Comparison of ENCODE assay signal across 1 cellular context in the genomic region with DNA sequence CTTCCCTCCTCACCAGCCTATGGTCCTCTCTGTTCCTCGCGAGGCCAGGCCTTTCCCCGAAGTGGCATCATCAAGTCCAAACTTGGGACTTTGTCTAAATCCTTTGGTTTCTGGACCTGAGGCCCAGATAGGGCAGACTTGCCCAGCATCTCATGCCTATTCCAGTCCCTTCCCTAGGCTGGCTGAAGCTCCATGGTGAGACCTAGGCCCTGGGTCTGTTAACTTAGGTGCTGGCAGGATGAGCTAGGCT.
TF ChIP-seq lines count a peak whose summit lies in the region.

No MANE protein-coding gene starts in this region.

TF ChIP-seq in IMR-90, 13 proteins besides CTCF, POLR2A, EP300 and RAD21:
- TF ChIP-seq NFE2L2 (IDR thresholded peaks at IDR 0.05; ENCODE audit: low read depth, low read length), result no peak
- no peak for TF ChIP-seq MAFK (IDR thresholded peaks at IDR 0.05; ENCODE audit: low read depth, low read length)
- no peak for TF ChIP-seq CEBPB (IDR thresholded peaks at IDR 0.05; ENCODE audit: low read depth, low read length)
- no peak for TF ChIP-seq MXI1 (IDR thresholded peaks at IDR 0.05; ENCODE audit: borderline replicate concordance, low read depth, low read length)
- no peak for TF ChIP-seq ELK1 (IDR thresholded peaks at IDR 0.05; ENCODE audit: borderline replicate concordance, low read depth, low read length)
- no peak for TF ChIP-seq RCOR1 (IDR thresholded peaks at IDR 0.05; ENCODE audit: insufficient replicate concordance, low read length)
- no peak for TF ChIP-seq CHD1 (IDR thresholded peaks at IDR 0.05; ENCODE audit: low read depth, low read length)
- no peak for TF ChIP-seq MAZ (IDR thresholded peaks at IDR 0.05; ENCODE audit: borderline replicate concordance, low read depth, low read length)
- no peak for TF ChIP-seq RFX5 (IDR thresholded peaks at IDR 0.05; ENCODE audit: low read depth, low read length)
- no peak for TF ChIP-seq FOS (IDR thresholded peaks at IDR 0.05; ENCODE audit: low read depth, low read length)
- TF ChIP-seq BHLHE40 (IDR thresholded peaks at IDR 0.05; ENCODE audit: low read depth, low read length), result no peak
- no peak for TF ChIP-seq USF2 (IDR thresholded peaks at IDR 0.05; ENCODE audit: low read depth, low read length)
- TF ChIP-seq SMC3 (IDR thresholded peaks at IDR 0.05; ENCODE audit: low read depth, low read length), result no peak
